5 cellular contexts compared by ENCODE assay signal in genomic region chr10:30675791-30676190, GRCh38.
A peak's percentile ranks its signal among the peaks of the same experiment; 100 is the strongest.
DNase-seq lines count a peak whose midpoint lies in the region; FAIRE-seq and TF ChIP-seq lines count a peak whose summit lies in the region.
"Not testable (repeated sequence)": the region's sequence is repeated elsewhere in the genome, so short reads cannot be mapped to it uniquely, and the experiment has no call there.

No MANE protein-coding gene starts in this region.

- H3K4me1 ChIP-seq in MM.1S (ENCODE audit: low read length): peaks cover 17% of the 10 kb centered on the region

- peak overlapping the region; percentile 18; the same call in 1 of the 2 replicates for H3K27ac ChIP-seq in MM.1S (ENCODE audit: low read length)

- H4K20me1 ChIP-seq in MM.1S (ENCODE audit: insufficient read depth, low read length): not testable (repeated sequence)

- H3K9ac ChIP-seq in MM.1S (ENCODE audit: low read length): peak overlapping the region; percentile 23; the same call in 1 of the 2 replicates

- H3F3A ChIP-seq in MM.1S (ENCODE audit: insufficient read depth, low read length): not testable (repeated sequence)

- H3K9me3 ChIP-seq in MM.1S (replicated peaks; ENCODE audit: insufficient read depth, low read length): not testable (repeated sequence)

- H3K4me3 ChIP-seq in MM.1S (ENCODE audit: low read length): peak overlapping the region; percentile 24

- H3K27me3 ChIP-seq in MM.1S (replicated peaks; ENCODE audit: insufficient read depth, low read length): not testable (repeated sequence)

- H3K4me2 ChIP-seq in MM.1S (ENCODE audit: low read depth, low read length): peak overlapping the region; percentile 38

- H3K79me2 ChIP-seq in MM.1S (ENCODE audit: low read length): not testable (repeated sequence)

- not testable (repeated sequence) for DNase-seq in GM18507 (ENCODE audit: extremely low spot score, insufficient read length, low read depth); MM.1S
- DNase-seq in NCI-H82 treated with DMSO at 0.1 percent for 48 hours (lab: John Stamatoyannopoulos, UW; ENCODE audit: unreplicated experiment) (peak; percentile 23), RPMI8226 (peak; percentile 2), left kidney (ENCODE audit: low read depth, low spot score) (peak; percentile 21)

- not testable (repeated sequence) for H3K9me2 ChIP-seq in MM.1S (replicated peaks; ENCODE audit: insufficient read depth, low read length)

- TF ChIP-seq CTCF in MM.1S (IDR thresholded peaks at IDR 0.05; ENCODE audit: low read length): not testable (repeated sequence)

- FAIRE-seq in GM18507 (lab: Jason Lieb, UNC): peak; percentile 36

- H3K36me3 ChIP-seq in MM.1S (replicated peaks; ENCODE audit: insufficient read depth, low read length): not testable (repeated sequence)

- H2AFZ ChIP-seq in MM.1S (ENCODE audit: low read length): peak overlapping the region; percentile 3; the same call in 1 of the 2 replicates
